ENCODE assay signal across 21 cellular contexts in genomic region chr6:37840940-37841300, GRCh38. TPM values are rescaled to one million over a fixed set of nuclear protein-coding genes. Genes with fewer than 3 reads are reported as not detected.
DNase-seq lines count a peak whose midpoint lies in the region; ATAC-seq and TF ChIP-seq lines count a peak whose summit lies in the region.
"Had no signal": no experiment of that assay in that cellular context is flagged by ENCODE, and none has a peak within 500 bp of the region (broad histone marks: within the 10 kb centered on the region; RNA-seq: fewer than 3 reads in every experiment).

No MANE protein-coding gene starts in this region.

- H2AFZ ChIP-seq in KMS-11 (ENCODE audit: low read depth): no peak overlapping the region

- H3K9me3 ChIP-seq in esophagus squamous epithelium: no peaks in the 10 kb centered on the region
- H3K9me3 ChIP-seq: esophagus muscularis mucosa, vagina had no signal

- no peaks in the 10 kb centered on the region for H3K9me3 Mint-ChIP-seq in activated T-cell treated with anti-CD3 and anti-CD28 coated beads, Interleukin-2, amount 50 U/mL, for 4 hours
- no peaks in the 10 kb centered on the region for H3K9me3 Mint-ChIP-seq in memory B cell
- H3K9me3 Mint-ChIP-seq: T-helper 1 cell treated with Interleukin-12 subunit alpha and Interleukin-12 subunit beta and Interleukin-4 antibody, amounts not matched to agents 30 μg/mL and 1 μg/mL, for 36 hours; WTC11 had no signal

- peaks cover 21% of the 10 kb centered on the region for H3K36me3 Mint-ChIP-seq in activated T-cell treated with anti-CD3 and anti-CD28 coated beads, Interleukin-2, amount 50 U/mL, for 4 hours (ENCODE audit: insufficient read depth)
- H3K36me3 Mint-ChIP-seq in memory B cell: peaks cover 21% of the 10 kb centered on the region
- H3K36me3 Mint-ChIP-seq: WTC11 had no signal

- no peak overlapping the region for H3K9ac ChIP-seq in KMS-11

- H3K27me3 Mint-ChIP-seq in activated T-cell treated with anti-CD3 and anti-CD28 coated beads, Interleukin-2, amount 50 U/mL, for 4 hours (ENCODE audit: low read depth): no peaks in the 10 kb centered on the region
- no peaks in the 10 kb centered on the region for H3K27me3 Mint-ChIP-seq in memory B cell
- H3K27me3 Mint-ChIP-seq: activated CD8-positive, alpha-beta memory T cell treated with anti-CD3 and anti-CD28 coated beads, Interleukin-2, amount 10 ng/mL, durations not matched to agents 7 days and 5 days had no signal

- H4K20me1 ChIP-seq in KMS-11 (ENCODE audit: insufficient read depth): 0 out of 2 replicates have a peak, but pooled peaks cover 3% of the 10 kb centered on the region

- peaks cover 61% of the 10 kb centered on the region for H3K4me1 Mint-ChIP-seq in activated T-cell treated with anti-CD3 and anti-CD28 coated beads, Interleukin-2, amount 50 U/mL, for 4 hours (ENCODE audit: low read depth)
- H3K4me1 Mint-ChIP-seq in memory B cell: peaks cover 35% of the 10 kb centered on the region
- H3K4me1 Mint-ChIP-seq: WTC11 had no signal

- intact Hi-C loops in esophagus squamous epithelium (cut with DNase I): no loop called here

- H3K27me3 ChIP-seq in KMS-11 (ENCODE audit: insufficient read depth, low read depth) (no peaks in the 10 kb centered on the region), esophagus squamous epithelium (no peaks in the 10 kb centered on the region)
- H3K27me3 ChIP-seq: esophagus muscularis mucosa, vagina had no signal

- H3K36me3 ChIP-seq in KMS-11 (ENCODE audit: insufficient read depth) (no peaks in the 10 kb centered on the region), esophagus squamous epithelium (peaks cover 0 to 10% (median 0%) of the 10 kb centered on the region in 3 donors)
- H3K36me3 ChIP-seq: esophagus muscularis mucosa, vagina had no signal

- TF ChIP-seq CTCF in KMS-11 (conservative IDR thresholded peaks at IDR 0.05; ENCODE audit: low read depth, low read length): no peak
- TF ChIP-seq CTCF in esophagus squamous epithelium (IDR thresholded peaks at IDR 0.05): no peak

- H3K4me3 ChIP-seq in KMS-11 (IDR thresholded peaks at IDR 0.05; ENCODE audit: insufficient read depth, low read depth, low read length) (no peak overlapping the region), esophagus squamous epithelium (no peak overlapping the region)
- H3K4me3 ChIP-seq: esophagus muscularis mucosa, vagina had no signal

- 50 to 59% methylated on average over 1 of the region's 1 CpG for WGBS in esophagus squamous epithelium, 2 donors

- DNase-seq in activated T-cell treated with anti-CD3 and anti-CD28 coated beads, Interleukin-2, amount 50 U/mL, for 4 hours: no peak
- DNase-seq in activated T-cell treated with anti-CD3 and anti-CD28 coated beads, Interleukin-2, amount 50 U/mL, for 48 hours: no peak
- no peak for DNase-seq in memory B cell (ENCODE audit: low spot score in 2 of 2)
- no peak for DNase-seq in cerebellar nuclear complex (lab: John Stamatoyannopoulos, UW)
- DNase-seq in esophagus squamous epithelium (lab: John Stamatoyannopoulos, UW): no peak
- no peak for DNase-seq in caudate nucleus (lab: John Stamatoyannopoulos, UW)
- DNase-seq: activated CD8-positive, alpha-beta memory T cell treated with anti-CD3 and anti-CD28 coated beads, Interleukin-2, amount 10 ng/mL, durations not matched to agents 7 days and 5 days; activated naive CD4-positive, alpha-beta T cell treated with anti-CD3 and anti-CD28 coated beads, Interleukin-2, amount 50 U/mL, for 16 hours; COR-L47; KG1; mammary epithelial cell; NCI-H1417; retina; Right ventricle myocardium superior had no signal

- peak; percentile 61 to 63 for ATAC-seq in activated T-cell treated with anti-CD3 and anti-CD28 coated beads, Interleukin-2, amount 50 U/mL, for 4 hours
- ATAC-seq in GM18909 (IDR thresholded peaks at IDR 0.05; ENCODE audit: poor library complexity, unreplicated experiment) (peak; percentile 54), memory B cell (ENCODE audit: low read depth) (no peak)
- ATAC-seq: activated CD8-positive, alpha-beta memory T cell treated with anti-CD3 and anti-CD28 coated beads, Interleukin-2, amount 10 ng/mL, durations not matched to agents 7 days and 5 days; WTC11 had no signal

- H3K4me1 ChIP-seq in KMS-11 (ENCODE audit: low read depth, poor library complexity, severe bottlenecking) (peaks cover 38% of the 10 kb centered on the region), esophagus squamous epithelium (peaks cover 0 to 37% (median 11%) of the 10 kb centered on the region in 3 donors)

- no peak overlapping the region for H3K4me3 Mint-ChIP-seq in activated T-cell treated with anti-CD3 and anti-CD28 coated beads, Interleukin-2, amount 50 U/mL, for 4 hours
- H3K4me3 Mint-ChIP-seq in memory B cell: no peak overlapping the region
- H3K4me3 Mint-ChIP-seq: activated CD8-positive, alpha-beta memory T cell treated with anti-CD3 and anti-CD28 coated beads, Interleukin-2, amount 10 ng/mL, durations not matched to agents 7 days and 5 days; nephron; T-helper 1 cell treated with Interleukin-12 subunit alpha and Interleukin-12 subunit beta and Interleukin-4 antibody, amounts not matched to agents 30 μg/mL and 1 μg/mL, for 36 hours; WTC11 had no signal

- peak overlapping the region; percentile 64 for H3K27ac Mint-ChIP-seq in memory B cell
- H3K27ac Mint-ChIP-seq: activated CD8-positive, alpha-beta memory T cell treated with anti-CD3 and anti-CD28 coated beads, Interleukin-2, amount 10 ng/mL, durations not matched to agents 7 days and 5 days; T-helper 1 cell treated with Interleukin-12 subunit alpha and Interleukin-12 subunit beta and Interleukin-4 antibody, amounts not matched to agents 30 μg/mL and 1 μg/mL, for 36 hours; WTC11 had no signal

- H3K79me2 ChIP-seq in KMS-11 (ENCODE audit: insufficient read depth, low read depth): peaks cover 38% of the 10 kb centered on the region

- H3K27ac ChIP-seq in KMS-11 (peak overlapping the region; percentile 37; the same call in 1 of the 2 replicates), esophagus squamous epithelium (no peak overlapping the region), caudate nucleus (ENCODE audit: low read depth, low read length) (no peak overlapping the region)
- H3K27ac ChIP-seq: esophagus muscularis mucosa, vagina had no signal

- peak overlapping the region; percentile 57 for H3K4me2 ChIP-seq in KMS-11

- TF ChIP-seq POLR2A in esophagus squamous epithelium (IDR thresholded peaks at IDR 0.05): no peak

RNA-seq across cellular contexts. Expression of gene ZFAND3, which starts 21.4 kb away (rescaled TPM):
- total RNA-seq in activated T-cell treated with anti-CD3 and anti-CD28 coated beads, Interleukin-2, amount 50 U/mL, for 4 hours: 10 to 100 TPM; 21.5 to 31.4 (median 30.8) TPM
- total RNA-seq in esophagus squamous epithelium: 10 to 100 TPM; 15.7 to 23.8 (median 20.9) TPM
